Comparison of ENCODE assay signal across 31 cellular contexts in genomic region chr1:220320709-220321108, GRCh38.
"Had no signal": no experiment of that assay in that cellular context is flagged by ENCODE, and none has a peak within 500 bp of the region (broad histone marks: within the 10 kb centered on the region; RNA-seq: fewer than 3 reads in every experiment).

No MANE protein-coding gene starts in this region.

- H3K4me3 Mint-ChIP-seq: naive thymus-derived CD4-positive, alpha-beta T cell; natural killer cell; nephron; neural progenitor cell; stimulated activated naive B cell treated with anti-CD40 and anti-IgM and Interleukin-4, amounts not matched to agents 10 μg/mL and 1 μg/mL and 100 μg/mL, for 72 hours; stimulated activated naive CD8-positive, alpha-beta T cell treated with anti-CD3 and anti-CD28 coated beads, Interleukin-15, Interleukin-2, amounts not matched to agents 100 ng/mL and 50 ng/mL, for 24 hours had no signal

- H3K27ac ChIP-seq: neural progenitor cell, ovary, parathyroid adenoma, psoas muscle, skin epidermis, spleen, stomach, thoracic aorta, thyroid gland, tibial nerve, upper lobe of left lung, vagina had no signal

- H3K36me3 ChIP-seq: neural progenitor cell, ovary, spleen, stomach, thoracic aorta, thyroid gland, tibial nerve, upper lobe of left lung, vagina had no signal

- H3K4me2 ChIP-seq: neural progenitor cell, smooth muscle cell had no signal

- FAIRE-seq: urothelium cell line had no signal

- ATAC-seq: naive thymus-derived CD4-positive, alpha-beta T cell; natural killer cell; psoas muscle; right cardiac atrium; sciatic nerve; stimulated activated naive B cell treated with anti-CD40 and anti-IgM and Interleukin-4, amounts not matched to agents 10 μg/mL and 1 μg/mL and 100 μg/mL, for 72 hours had no signal

- H3K9me3 ChIP-seq: ovary, psoas muscle, spleen, stomach, thoracic aorta, thyroid gland, tibial nerve, upper lobe of left lung, vagina had no signal

- H3K9me3 Mint-ChIP-seq: naive thymus-derived CD4-positive, alpha-beta T cell; natural killer cell; nephron; neural progenitor cell; stimulated activated naive B cell treated with anti-CD40 and anti-IgM and Interleukin-4, amounts not matched to agents 10 μg/mL and 1 μg/mL and 100 μg/mL, for 72 hours; stimulated activated naive CD8-positive, alpha-beta T cell treated with anti-CD3 and anti-CD28 coated beads, Interleukin-15, Interleukin-2, amounts not matched to agents 100 ng/mL and 50 ng/mL, for 24 hours had no signal

- H2AFZ ChIP-seq: neural progenitor cell, parathyroid adenoma had no signal

- H3K4me1 Mint-ChIP-seq: natural killer cell; nephron; neural progenitor cell; stimulated activated naive B cell treated with anti-CD40 and anti-IgM and Interleukin-4, amounts not matched to agents 10 μg/mL and 1 μg/mL and 100 μg/mL, for 72 hours had no signal

- H3K4me3 ChIP-seq: neural progenitor cell, ovary, psoas muscle, skin epidermis, smooth muscle cell, spleen, stomach, thoracic aorta, thyroid gland, tibial nerve, upper lobe of left lung, vagina had no signal

- H3K9ac ChIP-seq: neural progenitor cell, parathyroid adenoma had no signal

- H3K4me1 ChIP-seq: neural progenitor cell, parathyroid adenoma, psoas muscle, spleen, stomach, upper lobe of left lung, vagina had no signal

- H3K36me3 Mint-ChIP-seq: naive thymus-derived CD4-positive, alpha-beta T cell; natural killer cell; neural progenitor cell; stimulated activated naive B cell treated with anti-CD40 and anti-IgM and Interleukin-4, amounts not matched to agents 10 μg/mL and 1 μg/mL and 100 μg/mL, for 72 hours had no signal

- DNase-seq: naive thymus-derived CD4-positive, alpha-beta T cell; natural killer cell; occipital lobe; ovary; posterior cingulate gyrus; psoas muscle; right cardiac atrium; spleen; stimulated activated CD4-positive, alpha-beta T cell treated with anti-CD3 and anti-CD28 coated beads, Interleukin-12 subunit alpha, Interleukin-12 subunit beta, amount 100 ng/mL, for 4 hours; stimulated activated CD4-positive, alpha-beta T cell treated with anti-CD3 and anti-CD28 coated beads, Interleukin-1b, Interleukin-23, amount 100 ng/mL, for 48 hours; stimulated activated CD4-positive, alpha-beta T cell treated with anti-CD3 and anti-CD28 coated beads, Interleukin-4, amount 100 ng/mL, for 1 hour; stimulated activated CD4-positive, alpha-beta T cell treated with anti-CD3 and anti-CD28 coated beads, Interleukin-4, amount 100 ng/mL, for 4 hours; stimulated activated CD8-positive, alpha-beta memory T cell treated with anti-CD3 and anti-CD28 coated beads, Interleukin-4, amount 100 ng/mL, for 48 hours; stimulated activated naive B cell treated with anti-CD40 and anti-IgM and Interleukin-4, amounts not matched to agents 10 μg/mL and 1 μg/mL and 100 μg/mL, for 72 hours; stimulated activated naive CD4-positive, alpha-beta T cell treated with Interleukin-2 at 50 U/mL for 16 hours; stomach; thyroid gland; trophoblast cell; upper lobe of left lung had no signal

- H3K79me2 ChIP-seq: parathyroid adenoma had no signal

- H3K27me3 ChIP-seq: neural progenitor cell, ovary, spleen, stomach, thyroid gland, tibial nerve, upper lobe of left lung, vagina had no signal

- H3K27ac Mint-ChIP-seq: natural killer cell; nephron; neural progenitor cell; progenitor cell of endocrine pancreas; stimulated activated naive B cell treated with anti-CD40 and anti-IgM and Interleukin-4, amounts not matched to agents 10 μg/mL and 1 μg/mL and 100 μg/mL, for 72 hours; stimulated activated naive CD8-positive, alpha-beta T cell treated with anti-CD3 and anti-CD28 coated beads, Interleukin-15, Interleukin-2, amounts not matched to agents 100 ng/mL and 50 ng/mL, for 24 hours had no signal
